In the genomic region with DNA sequence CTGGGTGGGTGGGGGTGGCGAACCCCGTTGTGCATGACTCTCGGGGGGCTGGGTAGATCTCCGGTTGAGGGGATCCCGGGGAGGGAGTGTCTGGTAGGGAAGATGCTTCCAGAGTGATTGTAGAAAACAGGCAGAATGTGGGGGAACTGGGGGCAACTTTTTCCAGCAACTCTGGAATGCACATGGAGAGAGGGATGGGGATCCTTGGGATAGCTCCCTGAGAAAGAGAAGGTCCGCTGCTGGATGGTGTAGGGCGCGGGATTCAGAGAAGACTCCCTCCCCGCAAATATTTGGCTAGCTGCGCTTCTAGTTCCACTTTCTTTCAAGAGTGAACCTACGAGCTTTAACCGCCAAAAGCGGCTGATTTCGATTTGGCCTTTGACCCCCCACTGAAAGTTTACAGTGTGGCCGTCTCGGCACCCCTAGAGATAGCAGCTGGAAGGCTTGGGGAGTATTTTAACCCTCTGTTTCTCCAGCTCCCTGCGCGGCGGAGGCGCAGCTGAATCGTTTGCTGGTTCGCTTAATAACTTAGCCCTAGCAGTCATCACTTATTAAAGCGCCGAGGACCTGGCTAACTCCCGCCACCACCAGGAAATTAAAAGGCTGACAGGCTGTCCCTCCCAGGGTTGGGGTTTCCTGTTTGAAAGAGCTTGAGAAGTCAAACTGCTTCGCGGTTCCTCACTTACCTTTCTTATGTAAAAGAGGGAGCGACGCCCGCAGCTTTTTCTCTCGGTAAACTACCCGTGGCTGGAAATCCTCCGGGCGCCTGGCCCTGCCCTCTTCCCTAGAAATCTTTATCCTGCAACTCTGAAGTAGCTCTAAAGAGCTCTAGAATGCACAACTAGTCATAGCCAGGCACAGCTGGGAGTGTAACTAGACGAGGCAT, we compare ENCODE assay signal across 1 cellular context.
TF ChIP-seq lines count a peak whose summit lies in the region.

No MANE protein-coding gene starts in this region.

TF ChIP-seq in HEK293, 187 proteins besides CTCF, POLR2A, EP300 and RAD21 (continued from another document):
- TF ChIP-seq, protein P1, sequence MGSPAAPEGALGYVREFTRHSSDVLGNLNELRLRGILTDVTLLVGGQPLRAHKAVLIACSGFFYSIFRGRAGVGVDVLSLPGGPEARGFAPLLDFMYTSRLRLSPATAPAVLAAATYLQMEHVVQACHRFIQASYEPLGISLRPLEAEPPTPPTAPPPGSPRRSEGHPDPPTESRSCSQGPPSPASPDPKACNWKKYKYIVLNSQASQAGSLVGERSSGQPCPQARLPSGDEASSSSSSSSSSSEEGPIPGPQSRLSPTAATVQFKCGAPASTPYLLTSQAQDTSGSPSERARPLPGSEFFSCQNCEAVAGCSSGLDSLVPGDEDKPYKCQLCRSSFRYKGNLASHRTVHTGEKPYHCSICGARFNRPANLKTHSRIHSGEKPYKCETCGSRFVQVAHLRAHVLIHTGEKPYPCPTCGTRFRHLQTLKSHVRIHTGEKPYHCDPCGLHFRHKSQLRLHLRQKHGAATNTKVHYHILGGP (tag by site-specific recombination; IDR thresholded peaks at IDR 0.05) = no peak
- TF ChIP-seq ZNF311 (tag by site-specific recombination; IDR thresholded peaks at IDR 0.05; ENCODE audit: borderline replicate concordance) (no peak), ZBTB17 (tag by site-specific recombination; IDR thresholded peaks at IDR 0.05) (peak; percentile 36; the same call in 1 of the 2 replicates), ZNF133 (tag by site-specific recombination; IDR thresholded peaks at IDR 0.05) (no peak), ZNF366 (tag by site-specific recombination; conservative IDR thresholded peaks at IDR 0.05) (peak; percentile 64), ZFP41 (tag by site-specific recombination; IDR thresholded peaks at IDR 0.05; ENCODE audit: borderline replicate concordance) (no peak), EGR2 (tag by site-specific recombination; IDR thresholded peaks at IDR 0.05; ENCODE audit: low read depth) (no peak), SALL2 (tag by site-specific recombination; IDR thresholded peaks at IDR 0.05; ENCODE audit: borderline replicate concordance) (no peak), PRDM1 (tag by site-specific recombination; IDR thresholded peaks at IDR 0.05) (peak; percentile 80), ZBTB48 (tag by site-specific recombination; IDR thresholded peaks at IDR 0.05) (0 out of 2 replicates have a peak, but pooled peaks have one; percentile 45), ZNF654 (tag by site-specific recombination; IDR thresholded peaks at IDR 0.05; ENCODE audit: low read depth) (peak; percentile 20), ZNF530 (tag by site-specific recombination; IDR thresholded peaks at IDR 0.05; ENCODE audit: low read depth) (no peak)
TF ChIP-seq in HEK293: peak in this region for 19.
